8 cellular contexts compared by ENCODE assay signal in genomic region chr5:180328296-180329137, GRCh38. TPM values are rescaled to one million over a fixed set of nuclear protein-coding genes. Genes with fewer than 3 reads are reported as not detected.
A peak's percentile ranks its signal among the peaks of the same experiment; 100 is the strongest.
DNase-seq lines count a peak whose midpoint lies in the region; ATAC-seq and FAIRE-seq lines count a peak whose summit lies in the region.

No MANE protein-coding gene starts in this region.

- H3K9me3 ChIP-seq in trophoblast cell (ENCODE audit: insufficient read depth, low read depth, low read length), result no peaks in the 10 kb centered on the region

- no peak overlapping the region for H3K4me2 ChIP-seq in trophoblast cell (ENCODE audit: low read length)

- H4K91ac ChIP-seq in trophoblast cell (ENCODE audit: low read depth, low read length), result no peak overlapping the region

- no peak overlapping the region for H3K18ac ChIP-seq in trophoblast cell (ENCODE audit: low read length)

- FAIRE-seq in urothelium cell line (lab: Jason Lieb, UNC), result no peak

- H2BK120ac ChIP-seq in trophoblast cell (ENCODE audit: insufficient read depth, low read length, poor library complexity), result no peak overlapping the region

- WGBS in trophoblast cell (ENCODE audit: extremely low coverage, insufficient coverage, insufficient read length), result no CpG with 5 or more reads among the region's 31 CpGs

- H3K23ac ChIP-seq in trophoblast cell (ENCODE audit: low read length), result no peak overlapping the region

- H3K9ac ChIP-seq in trophoblast cell (ENCODE audit: low read length), result no peak overlapping the region

- ATAC-seq in GM21526 (IDR thresholded peaks at IDR 0.05; ENCODE audit: low FRiP score, unreplicated experiment), result peak; percentile 80

- H2BK5ac ChIP-seq in trophoblast cell (ENCODE audit: low read depth, low read length, poor library complexity), result no peak overlapping the region

- H3K79me2 ChIP-seq in trophoblast cell (ENCODE audit: control insufficient read depth, insufficient read depth, low read length, poor library complexity), result no peaks in the 10 kb centered on the region

- no peak overlapping the region for H3K14ac ChIP-seq in trophoblast cell (ENCODE audit: low read length)

- no peak overlapping the region for H4K8ac ChIP-seq in trophoblast cell (ENCODE audit: low read depth, low read length)

- H2AK5ac ChIP-seq in trophoblast cell (ENCODE audit: low read length), result no peak overlapping the region

- H3K4me3 ChIP-seq in trophoblast cell (ENCODE audit: low read depth, low read length), result no peak overlapping the region

- no peak overlapping the region for H2BK12ac ChIP-seq in trophoblast cell (ENCODE audit: low read length)

- no peak overlapping the region for H4K12ac ChIP-seq in trophoblast cell (ENCODE audit: low read depth, low read length)

- peak; percentile 58 for DNase-seq in COLO829 (ENCODE audit: low spot score)
- peak; percentile 80 to 95 for DNase-seq in Kasumi-1 (lab: John Stamatoyannopoulos, UW)
- DNase-seq in SIG-M5 (lab: John Stamatoyannopoulos, UW), result peak; percentile 18
- peak; percentile 72 for DNase-seq in activated effector memory CD4-positive, alpha-beta T cell treated with Interleukin-2 at 50 U/mL for 16 hours
- DNase-seq in globus pallidus (ENCODE audit: low spot score), result peak; percentile 54
- DNase-seq in trophoblast cell, result peak; percentile 91 to 98
- peak; percentile 86 for DNase-seq in urothelium cell line (ENCODE audit: low spot score)

- H3K27me3 ChIP-seq in trophoblast cell (ENCODE audit: insufficient read depth, low read length), result no peaks in the 10 kb centered on the region

- no peak overlapping the region for H3K27ac ChIP-seq in trophoblast cell (ENCODE audit: low read depth, low read length)

- no peak overlapping the region for H2AFZ ChIP-seq in trophoblast cell (ENCODE audit: insufficient read depth, low read length, poor library complexity)

- no peak overlapping the region for H3K4ac ChIP-seq in trophoblast cell (ENCODE audit: low read depth, low read length)

- peaks cover 3% of the 10 kb centered on the region for H3K79me1 ChIP-seq in trophoblast cell (ENCODE audit: low read length)

- no peaks in the 10 kb centered on the region for H3K36me3 ChIP-seq in trophoblast cell (ENCODE audit: control insufficient read depth in 1 of 2, insufficient read depth in 2 of 2, low read length in 2 of 2)

- peaks cover 9% of the 10 kb centered on the region in 2 experiments for H3K4me1 ChIP-seq in trophoblast cell (ENCODE audit: control insufficient read depth in 1 of 2, insufficient read depth in 2 of 2, low read length in 2 of 2)

RNA-seq across cellular contexts. Expression of gene GFPT2, which starts 24.6 kb away (rescaled TPM):
- polyA plus RNA-seq in trophoblast cell (2013), result 7.6 and 8.2 TPM in 2 replicates

RNA-seq across cellular contexts. Expression of gene MAPK9, which starts 36.6 kb away (rescaled TPM):
- 35.7 and 36.2 TPM in 2 replicates for polyA plus RNA-seq in trophoblast cell (2013)

Comparison
In these comparisons a context has a peak if more than half of its experiments do, and no peak if none do; other contexts are left out.
1. DNase-seq: peak in every context shown above with its lines; median percentile 94 in trophoblast cell; 88 in Kasumi-1; 86 in urothelium cell line; 72 in activated effector memory CD4-positive, alpha-beta T cell treated with Interleukin-2 at 50 U/mL for 16 hours; 58 in COLO829; 54 in globus pallidus; 18 in SIG-M5.